In genomic region chr6:9745966-9746365, GRCh38 we compare ENCODE assay signal across 1 cellular context.
TF ChIP-seq lines count a peak whose summit lies in the region.

No MANE protein-coding gene starts in this region.

TF ChIP-seq in WTC11, 78 proteins besides CTCF, POLR2A, EP300 and RAD21 (continued from another document):
- TF ChIP-seq, protein P1, sequence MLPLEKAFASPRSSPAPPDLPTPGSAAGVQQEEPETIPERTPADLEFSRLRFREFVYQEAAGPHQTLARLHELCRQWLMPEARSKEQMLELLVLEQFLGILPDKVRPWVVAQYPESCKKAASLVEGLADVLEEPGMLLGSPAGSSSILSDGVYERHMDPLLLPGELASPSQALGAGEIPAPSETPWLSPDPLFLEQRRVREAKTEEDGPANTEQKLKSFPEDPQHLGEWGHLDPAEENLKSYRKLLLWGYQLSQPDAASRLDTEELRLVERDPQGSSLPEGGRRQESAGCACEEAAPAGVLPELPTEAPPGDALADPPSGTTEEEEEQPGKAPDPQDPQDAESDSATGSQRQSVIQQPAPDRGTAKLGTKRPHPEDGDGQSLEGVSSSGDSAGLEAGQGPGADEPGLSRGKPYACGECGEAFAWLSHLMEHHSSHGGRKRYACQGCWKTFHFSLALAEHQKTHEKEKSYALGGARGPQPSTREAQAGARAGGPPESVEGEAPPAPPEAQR (CRISPR knock-in tag; IDR thresholded peaks at IDR 0.05): no peak
- TF ChIP-seq ZNF121 (CRISPR knock-in tag; IDR thresholded peaks at IDR 0.05) (no peak), PRRX2 (CRISPR knock-in tag; IDR thresholded peaks at IDR 0.05) (no peak), ZBTB21 (CRISPR knock-in tag; IDR thresholded peaks at IDR 0.05; ENCODE audit: borderline replicate concordance) (no peak)
